Comparison of ENCODE assay signal across 27 cellular contexts in the genomic region with DNA sequence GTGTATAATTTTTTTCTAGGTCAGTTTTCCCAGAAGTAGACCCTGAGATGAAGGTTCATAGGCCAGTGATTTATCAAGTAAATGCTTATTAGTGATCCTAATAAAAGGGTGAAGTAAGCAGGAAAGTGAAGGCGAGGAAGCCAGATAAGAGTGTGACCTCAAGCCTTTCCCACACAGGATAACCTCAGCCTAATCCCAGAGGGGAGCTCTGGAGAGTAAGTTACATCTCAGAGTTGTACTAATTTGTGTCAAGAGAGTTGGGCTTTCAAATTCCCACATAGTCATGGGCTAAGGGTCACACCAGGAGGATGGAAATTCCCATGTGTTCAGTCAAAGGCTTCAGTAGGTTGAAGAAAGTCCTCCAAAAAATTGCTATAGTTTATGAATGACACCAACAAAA.
"Had no signal": no experiment of that assay in that cellular context is flagged by ENCODE, and none has a peak within 500 bp of the region (broad histone marks: within the 10 kb centered on the region; RNA-seq: fewer than 3 reads in every experiment).

No MANE protein-coding gene starts in this region.

- ATAC-seq: activated CD4-positive, alpha-beta T cell treated with anti-CD3 and anti-CD28 coated beads for 36 hours; activated CD8-positive, alpha-beta memory T cell treated with anti-CD3 and anti-CD28 coated beads, Interleukin-2, amount 10 ng/mL, durations not matched to agents 7 days and 5 days; activated CD8-positive, alpha-beta T cell treated with anti-CD3 and anti-CD28 coated beads, Interleukin-2, amount 10 ng/mL, durations not matched to agents 7 days and 5 days; activated naive CD8-positive, alpha-beta T cell treated with anti-CD3 and anti-CD28 coated beads, Interleukin-2, amount 50 U/mL, for 24 hours; gastroesophageal sphincter had no signal

- H3K27me3 ChIP-seq: adrenal gland, ascending aorta, breast epithelium, cardiac muscle cell, dorsolateral prefrontal cortex, esophagus muscularis mucosa, gastroesophageal sphincter had no signal

- H3K27ac ChIP-seq: adrenal gland, ascending aorta, breast epithelium, cardiac muscle cell, coronary artery, esophagus muscularis mucosa, gastroesophageal sphincter had no signal

- H3K9me3 ChIP-seq: adrenal gland, ascending aorta, breast epithelium, gastroesophageal sphincter had no signal

- H3K36me3 ChIP-seq: adrenal gland, ascending aorta, breast epithelium, cardiac muscle cell, esophagus muscularis mucosa, gastroesophageal sphincter had no signal

- H3K4me3 ChIP-seq: adrenal gland, ascending aorta, breast epithelium, cardiac muscle cell, coronary artery, dorsolateral prefrontal cortex, esophagus muscularis mucosa, gastroesophageal sphincter had no signal

- H3K4me1 ChIP-seq: adrenal gland, ascending aorta, breast epithelium, esophagus muscularis mucosa, gastroesophageal sphincter had no signal

- DNase-seq: activated CD4-positive, alpha-beta memory T cell treated with anti-CD3 and anti-CD28 coated beads for 36 hours; activated CD4-positive, alpha-beta T cell treated with anti-CD3 and anti-CD28 coated beads for 36 hours; activated CD4-positive, alpha-beta T cell treated with anti-CD3 and anti-CD28 coated beads, Interleukin-2, amount 10 ng/mL, durations not matched to agents 24 days and 14 days; activated CD4-positive, CD25-positive, alpha-beta regulatory T cell; activated CD4-positive, CD25-positive, alpha-beta regulatory T cell treated with anti-CD3 and anti-CD28 coated beads, Interleukin-2, amount 50 U/mL, for 72 hours; activated CD8-positive, alpha-beta memory T cell treated with anti-CD3 and anti-CD28 coated beads, Interleukin-2, amount 10 ng/mL, durations not matched to agents 7 days and 5 days; activated CD8-positive, alpha-beta memory T cell treated with anti-CD3 and anti-CD28 coated beads, Interleukin-2, amount 50 U/mL, for 4 hours; activated CD8-positive, alpha-beta T cell treated with anti-CD3 and anti-CD28 coated beads, Interleukin-2, amount 10 ng/mL, durations not matched to agents 7 days and 5 days; activated effector memory CD4-positive, alpha-beta T cell treated with anti-CD3 and anti-CD28 coated beads, Interleukin-2, amount 50 U/mL, for 16 hours; activated naive CD4-positive, alpha-beta T cell treated with anti-CD3 and anti-CD28 coated beads for 36 hours; activated naive CD8-positive, alpha-beta T cell treated with anti-CD3 and anti-CD28 coated beads for 36 hours; activated naive CD8-positive, alpha-beta T cell treated with anti-CD3 and anti-CD28 coated beads, Interleukin-2, amount 50 U/mL, for 24 hours; activated T-cell treated with anti-CD3 and anti-CD28 coated beads, Interleukin-2, amount 50 U/mL, for 1 hour; activated T-cell treated with anti-CD3 and anti-CD28 coated beads, Interleukin-2, amount 50 U/mL, for 48 hours; adrenal gland; amygdala; dorsolateral prefrontal cortex; effector memory CD4-positive, alpha-beta T cell; erythroblast; foreskin melanocyte; T-helper 2 cell had no signal
